1 cellular context compared by ENCODE assay signal in the genomic region with DNA sequence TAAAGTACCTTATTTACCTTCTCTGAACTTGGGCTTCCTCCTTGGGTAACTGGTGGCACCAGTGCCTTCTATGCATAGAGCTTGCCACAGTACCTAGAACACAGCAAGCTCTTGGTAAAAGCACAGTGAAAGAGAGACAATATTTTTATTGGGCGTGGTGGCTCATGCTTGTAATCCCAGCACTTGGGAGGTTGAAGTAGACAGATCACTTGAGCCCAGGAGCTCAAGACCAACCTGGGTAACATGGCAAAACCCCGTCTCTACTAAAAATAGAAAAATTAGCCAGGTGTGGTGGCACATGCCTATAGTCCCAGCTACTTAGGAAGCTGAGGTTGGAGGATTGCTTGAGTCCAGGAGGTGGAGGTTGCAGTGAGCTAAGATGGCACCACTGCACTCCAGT.
TF ChIP-seq lines count a peak whose summit lies in the region.

No MANE protein-coding gene starts in this region.

TF ChIP-seq in WTC11, 78 proteins besides CTCF, POLR2A, EP300 and RAD21 (continued from another document):
- TF ChIP-seq, protein P1, sequence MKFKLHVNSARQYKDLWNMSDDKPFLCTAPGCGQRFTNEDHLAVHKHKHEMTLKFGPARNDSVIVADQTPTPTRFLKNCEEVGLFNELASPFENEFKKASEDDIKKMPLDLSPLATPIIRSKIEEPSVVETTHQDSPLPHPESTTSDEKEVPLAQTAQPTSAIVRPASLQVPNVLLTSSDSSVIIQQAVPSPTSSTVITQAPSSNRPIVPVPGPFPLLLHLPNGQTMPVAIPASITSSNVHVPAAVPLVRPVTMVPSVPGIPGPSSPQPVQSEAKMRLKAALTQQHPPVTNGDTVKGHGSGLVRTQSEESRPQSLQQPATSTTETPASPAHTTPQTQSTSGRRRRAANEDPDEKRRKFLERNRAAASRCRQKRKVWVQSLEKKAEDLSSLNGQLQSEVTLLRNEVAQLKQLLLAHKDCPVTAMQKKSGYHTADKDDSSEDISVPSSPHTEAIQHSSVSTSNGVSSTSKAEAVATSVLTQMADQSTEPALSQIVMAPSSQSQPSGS (CRISPR knock-in tag; IDR thresholded peaks at IDR 0.05; ENCODE audit: borderline replicate concordance, low read depth) = no peak
- no peak for TF ChIP-seq SOX15 (CRISPR knock-in tag; IDR thresholded peaks at IDR 0.05)
- TF ChIP-seq PRRX2 (CRISPR knock-in tag; IDR thresholded peaks at IDR 0.05) = no peak
- TF ChIP-seq NR1H2 (CRISPR knock-in tag; IDR thresholded peaks at IDR 0.05) = no peak
- TF ChIP-seq CBFB (CRISPR knock-in tag; IDR thresholded peaks at IDR 0.05; ENCODE audit: low read depth) = no peak
- no peak for TF ChIP-seq NFE2L1 (CRISPR knock-in tag; IDR thresholded peaks at IDR 0.05)
- TF ChIP-seq, protein P2, sequence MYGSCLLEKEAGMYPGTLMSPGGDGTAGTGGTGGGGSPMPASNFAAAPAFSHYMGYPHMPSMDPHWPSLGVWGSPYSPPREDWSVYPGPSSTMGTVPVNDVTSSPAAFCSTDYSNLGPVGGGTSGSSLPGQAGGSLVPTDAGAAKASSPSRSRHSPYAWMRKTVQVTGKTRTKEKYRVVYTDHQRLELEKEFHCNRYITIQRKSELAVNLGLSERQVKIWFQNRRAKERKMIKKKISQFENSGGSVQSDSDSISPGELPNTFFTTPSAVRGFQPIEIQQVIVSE (CRISPR knock-in tag; IDR thresholded peaks at IDR 0.05; ENCODE audit: borderline replicate concordance) = no peak
- TF ChIP-seq FOXP1 (CRISPR knock-in tag; IDR thresholded peaks at IDR 0.05; ENCODE audit: borderline replicate concordance) = no peak
